In genomic region chr4:87058272-87059073, GRCh38 we compare ENCODE assay signal across 8 cellular contexts.
DNase-seq lines count a peak whose midpoint lies in the region; ATAC-seq, FAIRE-seq and TF ChIP-seq lines count a peak whose summit lies in the region.

No MANE protein-coding gene starts in this region.

- no peaks in the 10 kb centered on the region for H3K9me3 Mint-ChIP-seq in naive thymus-derived CD8-positive, alpha-beta T cell

- H3K4me3 ChIP-seq in bronchial epithelial cell (ENCODE audit: low read depth, low read length), result no peak overlapping the region
- H3K4me3 ChIP-seq in tibial artery, result no peak overlapping the region

- peaks cover 0 to 86% (median 66%) of the 10 kb centered on the region in 4 donors for H3K4me1 ChIP-seq in tibial artery

- H3K27ac Mint-ChIP-seq in naive thymus-derived CD8-positive, alpha-beta T cell, result peak overlapping the region in 8 of 10 donors; percentile 8 to 63 (median 34)

- H3K4me1 Mint-ChIP-seq in naive thymus-derived CD8-positive, alpha-beta T cell, result peaks cover 24 to 76% (median 58%) of the 10 kb centered on the region in 4 donors

- intact Hi-C loops in tibial artery (cut with DNase I; ENCODE audit: low total_unique reads), result loop anchor here (5.0 kb wide), 1 partner anchor 64 kb away; no protein-coding TSS in a partner anchor

- no peaks in the 10 kb centered on the region for H3K27me3 ChIP-seq in bronchial epithelial cell (ENCODE audit: control insufficient read depth, insufficient read depth, low read length)
- no peaks in the 10 kb centered on the region for H3K27me3 ChIP-seq in tibial artery

- POLR2A ChIA-PET in naive thymus-derived CD8-positive, alpha-beta T cell (lab: Charles Lee), result no interaction called here

- H3K36me3 Mint-ChIP-seq in naive thymus-derived CD8-positive, alpha-beta T cell, result peaks cover 0 to 26% (median 8%) of the 10 kb centered on the region in 3 donors

- TF ChIP-seq CTCF in bronchial epithelial cell (IDR thresholded peaks at IDR 0.05; ENCODE audit: insufficient read depth, low read length, severe bottlenecking), result peak; percentile 14
- TF ChIP-seq CTCF in tibial artery (IDR thresholded peaks at IDR 0.05), result peak; percentile 26 to 29

- H3K27ac ChIP-seq in tibial artery, result peak overlapping the region; percentile 72 to 79

- no peak overlapping the region for H3K4me3 Mint-ChIP-seq in naive thymus-derived CD8-positive, alpha-beta T cell

- no peak for FAIRE-seq in bronchial epithelial cell (lab: Jason Lieb, UNC)

- no peaks in the 10 kb centered on the region for H3K27me3 Mint-ChIP-seq in naive thymus-derived CD8-positive, alpha-beta T cell

- DNase-seq in DMS53 (lab: John Stamatoyannopoulos, UW) (peak; percentile 43), DMS53 treated with DMSO at 0.1 percent for 48 hours (lab: John Stamatoyannopoulos, UW; ENCODE audit: unreplicated experiment) (no peak), RKO (ENCODE audit: low spot score) (peak; percentile 30), bronchial epithelial cell (ENCODE audit: low read depth) (peak; percentile 73), tibial artery (no peak), T1000 (lab: John Stamatoyannopoulos, UW) (no peak), NCI-H748 (lab: John Stamatoyannopoulos, UW; ENCODE audit: unreplicated experiment) (no peak)
- DNase-seq in naive thymus-derived CD8-positive, alpha-beta T cell, result peak in 1 of 10 donors; percentile 14

- no peaks in the 10 kb centered on the region for H3K9me3 ChIP-seq in tibial artery

- peak in 1 of 2 donors; percentile 39 for ATAC-seq in naive thymus-derived CD8-positive, alpha-beta T cell

- H3K36me3 ChIP-seq in bronchial epithelial cell (ENCODE audit: control insufficient read depth, insufficient read depth, low read length), result no peaks in the 10 kb centered on the region
- no peaks in the 10 kb centered on the region for H3K36me3 ChIP-seq in tibial artery

Comparison
In these comparisons a context has a peak if more than half of its experiments do, and no peak if none do; other contexts are left out.
1. DNase-seq: peak in DMS53 (single experiment), RKO (single experiment) and bronchial epithelial cell (single experiment); none in DMS53 treated with DMSO at 0.1 percent for 48 hours (single experiment), tibial artery (0 of 2), T1000 (single experiment) and NCI-H748 (single experiment).